In the genomic region with DNA sequence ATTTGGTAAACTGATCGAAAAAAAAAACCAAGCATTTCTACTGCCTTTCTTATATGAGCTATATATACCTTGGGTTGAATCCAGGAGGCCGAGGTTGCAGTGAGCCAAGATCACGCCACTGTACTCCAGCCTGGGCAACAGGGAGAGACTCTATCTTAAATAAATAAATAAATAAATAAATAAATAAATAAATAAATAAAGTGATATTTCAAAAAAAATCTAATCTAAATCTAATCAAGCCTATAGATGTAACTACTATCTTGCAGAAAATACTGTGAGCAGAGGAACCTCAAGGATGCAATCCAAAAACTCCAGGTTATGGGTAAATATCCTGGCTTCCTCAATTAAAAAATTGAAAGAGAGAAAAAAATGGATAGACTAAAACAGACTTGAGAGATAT, we compare ENCODE assay signal across 29 cellular contexts.
DNase-seq lines count a peak whose midpoint lies in the region; ATAC-seq, FAIRE-seq and TF ChIP-seq lines count a peak whose summit lies in the region.
"Had no signal": no experiment of that assay in that cellular context is flagged by ENCODE, and none has a peak within 500 bp of the region (broad histone marks: within the 10 kb centered on the region; RNA-seq: fewer than 3 reads in every experiment).

No MANE protein-coding gene starts in this region.

- H3K27ac ChIP-seq in A549 (no peak overlapping the region), HEK293 (ENCODE audit: extremely low read depth, low read depth, low read length) (no peak overlapping the region)
- H3K27ac ChIP-seq: 22Rv1; BLaER1; BLaER1 treated with 17β-estradiol and CSF1 and Interleukin-3, amounts not matched to agents 10 nM and 100 nM; C4-2B had no signal

- POLR2A ChIA-PET in A549 (lab: Yijun Ruan, JAX) = no interaction called here
- POLR2A ChIA-PET in HEK293 (lab: Yijun Ruan, JAX) = no interaction called here

- DNase-seq in A549 (ENCODE audit: low read depth in 1 of 2, low spot score in 1 of 2) = no peak
- no peak for DNase-seq in NOMO-1 treated with dmso at 0.1 percent for 144 hours (lab: John Stamatoyannopoulos, UW; ENCODE audit: unreplicated experiment)
- no peak for DNase-seq in germinal center (ENCODE audit: low spot score)
- DNase-seq: 8988T; ACHN; AML-193; BE2C; C1 segment of cervical spinal cord; Caco-2; Calu3; CD4-positive, alpha-beta memory T cell; CD4-positive, alpha-beta T cell; CD4-positive, CD25-positive, alpha-beta regulatory T cell; CD8-positive, alpha-beta memory T cell; CD8-positive, alpha-beta T cell; COR-L47; DMS 273 treated with DMSO at 0.1 percent for 48 hours; DMS153; DMS53; DMS79; DMS79 treated with DMSO at 0.1 percent for 48 hours; DND-41; EL had no signal

- no peak overlapping the region for H3K4me2 ChIP-seq in A549
- H3K4me2 ChIP-seq: BLaER1; BLaER1 treated with 17β-estradiol and CSF1 and Interleukin-3, amounts not matched to agents 10 nM and 100 nM had no signal

- no peaks in the 10 kb centered on the region for H3K4me1 ChIP-seq in A549
- H3K4me1 ChIP-seq in HEK293 (ENCODE audit: control insufficient read depth, insufficient read depth, low read length) = no peaks in the 10 kb centered on the region
- H3K4me1 ChIP-seq: BE2C, BLaER1, Caco-2 had no signal

- ATAC-seq in A549 = no peak
- ATAC-seq: CD8-positive, alpha-beta T cell had no signal

- TF ChIP-seq EP300 in A549 (IDR thresholded peaks at IDR 0.05) = no peak

- 26% methylated on average over 3 of the region's 3 CpGs for WGBS in A549 (ENCODE audit: missing lambda C conversion rate)

- TF ChIP-seq CTCF in A549 (IDR thresholded peaks at IDR 0.05) (no peak), HEK293 (tag by site-specific recombination; IDR thresholded peaks at IDR 0.05) (no peak)

- TF ChIP-seq RAD21 in A549 (conservative IDR thresholded peaks at IDR 0.05 in 1 of 2, IDR thresholded peaks at IDR 0.05 in 1 of 2) = no peak

- H3K9me3 ChIP-seq in A549 (peaks cover 12% of the 10 kb centered on the region; the same call in 1 of the 3 replicates), HEK293 (ENCODE audit: control insufficient read depth, insufficient read depth, low read depth, low read length) (no peaks in the 10 kb centered on the region)
- H3K9me3 ChIP-seq: BE2C, BLaER1 had no signal

- no peak for FAIRE-seq in A549 (lab: Jason Lieb, UNC)
- FAIRE-seq: D721Med had no signal

- TF ChIP-seq POLR2A in A549 (IDR thresholded peaks at IDR 0.05; ENCODE audit: low read length) = no peak

- CTCF ChIA-PET in A549 (lab: Yijun Ruan, JAX) = interaction anchor here (1.6 to 2.1 kb wide), 2 partner anchors 31 to 37 kb away, joined by 4 to 6 read pairs; no protein-coding TSS in a partner anchor
- CTCF ChIA-PET in HEK293 (lab: Yijun Ruan, JAX) = interaction anchor here (0.5 kb wide), 1 partner anchor 42 kb away, joined by 3 read pairs; no protein-coding TSS in a partner anchor

- H3K36me3 ChIP-seq in HEK293 (ENCODE audit: control insufficient read depth in 2 of 2, insufficient read depth in 1 of 2, low read length in 2 of 2) = no peaks in the 10 kb centered on the region
- H3K36me3 ChIP-seq: BE2C; BLaER1; BLaER1 treated with 17β-estradiol and CSF1 and Interleukin-3, amounts not matched to agents 10 nM and 100 nM had no signal

- H3K4me3 ChIP-seq in A549 = no peak overlapping the region
- H3K4me3 ChIP-seq in HEK293 (ENCODE audit: low read depth, low read length) = no peak overlapping the region
- H3K4me3 ChIP-seq: BLaER1; BLaER1 treated with 17β-estradiol and CSF1 and Interleukin-3, amounts not matched to agents 10 nM and 100 nM had no signal

TF ChIP-seq in A549, 52 proteins besides CTCF, POLR2A, EP300 and RAD21:
- TF ChIP-seq CBX8 (IDR thresholded peaks at IDR 0.05) (no peak), HEYL (CRISPR knock-in tag; IDR thresholded peaks at IDR 0.05) (no peak), ZC3H11A (IDR thresholded peaks at IDR 0.05) (peak; percentile 86)
- TF ChIP-seq, protein P1, sequence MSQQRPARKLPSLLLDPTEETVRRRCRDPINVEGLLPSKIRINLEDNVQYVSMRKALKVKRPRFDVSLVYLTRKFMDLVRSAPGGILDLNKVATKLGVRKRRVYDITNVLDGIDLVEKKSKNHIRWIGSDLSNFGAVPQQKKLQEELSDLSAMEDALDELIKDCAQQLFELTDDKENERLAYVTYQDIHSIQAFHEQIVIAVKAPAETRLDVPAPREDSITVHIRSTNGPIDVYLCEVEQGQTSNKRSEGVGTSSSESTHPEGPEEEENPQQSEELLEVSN (IDR thresholded peaks at IDR 0.05; ENCODE audit: borderline replicate concordance, low read depth) = no peak
- TF ChIP-seq, protein P2, sequence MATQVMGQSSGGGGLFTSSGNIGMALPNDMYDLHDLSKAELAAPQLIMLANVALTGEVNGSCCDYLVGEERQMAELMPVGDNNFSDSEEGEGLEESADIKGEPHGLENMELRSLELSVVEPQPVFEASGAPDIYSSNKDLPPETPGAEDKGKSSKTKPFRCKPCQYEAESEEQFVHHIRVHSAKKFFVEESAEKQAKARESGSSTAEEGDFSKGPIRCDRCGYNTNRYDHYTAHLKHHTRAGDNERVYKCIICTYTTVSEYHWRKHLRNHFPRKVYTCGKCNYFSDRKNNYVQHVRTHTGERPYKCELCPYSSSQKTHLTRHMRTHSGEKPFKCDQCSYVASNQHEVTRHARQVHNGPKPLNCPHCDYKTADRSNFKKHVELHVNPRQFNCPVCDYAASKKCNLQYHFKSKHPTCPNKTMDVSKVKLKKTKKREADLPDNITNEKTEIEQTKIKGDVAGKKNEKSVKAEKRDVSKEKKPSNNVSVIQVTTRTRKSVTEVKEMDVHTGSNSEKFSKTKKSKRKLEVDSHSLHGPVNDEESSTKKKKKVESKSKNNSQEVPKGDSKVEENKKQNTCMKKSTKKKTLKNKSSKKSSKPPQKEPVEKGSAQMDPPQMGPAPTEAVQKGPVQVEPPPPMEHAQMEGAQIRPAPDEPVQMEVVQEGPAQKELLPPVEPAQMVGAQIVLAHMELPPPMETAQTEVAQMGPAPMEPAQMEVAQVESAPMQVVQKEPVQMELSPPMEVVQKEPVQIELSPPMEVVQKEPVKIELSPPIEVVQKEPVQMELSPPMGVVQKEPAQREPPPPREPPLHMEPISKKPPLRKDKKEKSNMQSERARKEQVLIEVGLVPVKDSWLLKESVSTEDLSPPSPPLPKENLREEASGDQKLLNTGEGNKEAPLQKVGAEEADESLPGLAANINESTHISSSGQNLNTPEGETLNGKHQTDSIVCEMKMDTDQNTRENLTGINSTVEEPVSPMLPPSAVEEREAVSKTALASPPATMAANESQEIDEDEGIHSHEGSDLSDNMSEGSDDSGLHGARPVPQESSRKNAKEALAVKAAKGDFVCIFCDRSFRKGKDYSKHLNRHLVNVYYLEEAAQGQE (IDR thresholded peaks at IDR 0.05) = no peak

TF ChIP-seq in HEK293, 187 proteins besides CTCF, POLR2A, EP300 and RAD21 (continues in another document):
- TF ChIP-seq ZNF560 (tag by site-specific recombination; IDR thresholded peaks at IDR 0.05; ENCODE audit: borderline replicate concordance) (0 out of 2 replicates have a peak, but pooled peaks have one; percentile 34), ZNF266 (tag by site-specific recombination; IDR thresholded peaks at IDR 0.05; ENCODE audit: low read depth) (0 out of 2 replicates have a peak, but pooled peaks have one; percentile 34), ZNF292 (tag by site-specific recombination; IDR thresholded peaks at IDR 0.05; ENCODE audit: borderline replicate concordance, low read depth) (no peak), ZNF202 (tag by site-specific recombination; IDR thresholded peaks at IDR 0.05; ENCODE audit: borderline replicate concordance) (peak; percentile 50; the same call in 1 of the 2 replicates), REPIN1 (tag by site-specific recombination; IDR thresholded peaks at IDR 0.05; ENCODE audit: low read depth) (no peak), GFI1B (tag by site-specific recombination; IDR thresholded peaks at IDR 0.05) (0 out of 2 replicates have a peak, but pooled peaks have one; percentile 12), ZNF664 (tag by site-specific recombination; IDR thresholded peaks at IDR 0.05) (0 out of 2 replicates have a peak, but pooled peaks have one; percentile 20), ZNF623 (tag by site-specific recombination; IDR thresholded peaks at IDR 0.05) (peak; percentile 70), SP3 (tag by site-specific recombination; IDR thresholded peaks at IDR 0.05) (peak; percentile 19; the same call in 1 of the 2 replicates)
- TF ChIP-seq, protein P3, sequence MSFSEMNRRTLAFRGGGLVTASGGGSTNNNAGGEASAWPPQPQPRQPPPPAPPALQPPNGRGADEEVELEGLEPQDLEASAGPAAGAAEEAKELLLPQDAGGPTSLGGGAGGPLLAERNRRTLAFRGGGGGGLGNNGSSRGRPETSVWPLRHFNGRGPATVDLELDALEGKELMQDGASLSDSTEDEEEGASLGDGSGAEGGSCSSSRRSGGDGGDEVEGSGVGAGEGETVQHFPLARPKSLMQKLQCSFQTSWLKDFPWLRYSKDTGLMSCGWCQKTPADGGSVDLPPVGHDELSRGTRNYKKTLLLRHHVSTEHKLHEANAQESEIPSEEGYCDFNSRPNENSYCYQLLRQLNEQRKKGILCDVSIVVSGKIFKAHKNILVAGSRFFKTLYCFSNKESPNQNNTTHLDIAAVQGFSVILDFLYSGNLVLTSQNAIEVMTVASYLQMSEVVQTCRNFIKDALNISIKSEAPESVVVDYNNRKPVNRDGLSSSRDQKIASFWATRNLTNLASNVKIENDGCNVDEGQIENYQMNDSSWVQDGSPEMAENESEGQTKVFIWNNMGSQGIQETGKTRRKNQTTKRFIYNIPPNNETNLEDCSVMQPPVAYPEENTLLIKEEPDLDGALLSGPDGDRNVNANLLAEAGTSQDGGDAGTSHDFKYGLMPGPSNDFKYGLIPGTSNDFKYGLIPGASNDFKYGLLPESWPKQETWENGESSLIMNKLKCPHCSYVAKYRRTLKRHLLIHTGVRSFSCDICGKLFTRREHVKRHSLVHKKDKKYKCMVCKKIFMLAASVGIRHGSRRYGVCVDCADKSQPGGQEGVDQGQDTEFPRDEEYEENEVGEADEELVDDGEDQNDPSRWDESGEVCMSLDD (tag by site-specific recombination; IDR thresholded peaks at IDR 0.05) = no peak
